ENCODE assay signal across 7 cellular contexts in the genomic region with DNA sequence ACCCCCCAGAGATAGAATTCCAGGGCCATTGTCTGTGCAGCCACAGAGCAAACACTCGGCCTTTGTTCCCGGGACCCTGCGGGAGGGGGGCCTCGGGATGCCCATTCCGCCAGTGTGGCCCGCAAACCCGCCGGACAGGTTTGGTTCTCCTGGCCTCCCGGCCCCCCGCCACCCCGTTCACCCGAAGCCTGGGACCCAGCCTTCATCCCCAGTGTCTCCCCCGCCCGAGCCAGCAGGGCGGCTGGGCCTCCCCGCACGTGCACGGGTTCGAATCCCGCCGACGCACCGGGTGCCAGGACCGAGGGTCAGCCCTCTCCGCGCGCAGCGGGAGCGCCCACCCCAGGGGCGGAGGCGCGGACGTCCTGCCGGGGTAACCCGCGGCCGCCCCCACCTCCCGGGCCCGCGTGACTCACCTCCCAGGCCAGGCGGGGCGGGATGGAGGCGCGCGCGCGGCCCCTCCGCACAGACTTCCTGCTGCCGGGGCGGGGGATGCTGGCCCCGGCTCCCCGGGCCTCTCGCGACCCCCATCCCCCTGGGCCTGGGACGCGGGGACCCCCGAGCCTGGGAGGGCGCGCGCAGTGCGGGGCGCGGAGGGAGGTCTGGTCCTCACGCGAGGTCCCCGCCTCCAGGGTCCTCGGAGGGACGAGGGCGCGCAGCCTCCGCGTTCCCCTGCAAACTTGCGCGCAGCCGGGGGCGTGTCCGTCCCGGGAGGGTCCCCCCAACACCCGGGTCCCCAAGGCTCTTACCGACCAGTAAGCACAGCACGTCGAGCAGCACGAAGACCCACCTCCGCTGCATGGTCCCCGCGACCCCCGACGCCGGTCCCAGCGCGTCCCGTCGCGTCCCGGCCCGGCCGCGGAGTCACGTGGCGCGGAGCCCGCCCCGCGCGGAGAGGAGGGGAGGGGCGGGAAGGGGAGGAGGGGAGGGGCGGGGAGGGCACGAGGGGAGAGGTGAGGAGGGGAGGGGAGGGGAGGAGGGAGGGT. TPM values are rescaled to one million over a fixed set of nuclear protein-coding genes. Genes with fewer than 3 reads are reported as not detected.
DNase-seq lines count a peak whose midpoint lies in the region; ATAC-seq and TF ChIP-seq lines count a peak whose summit lies in the region.

A gene (minus strand): TSS at position 865 of the 983 bp plus-strand sequence. CDS start 67 bp downstream, at position 798.

- peak within 1 kb of the TSS; percentile 21 for H3K4me3 ChIP-seq in ectodermal cell (ENCODE audit: insufficient read depth, low read depth, low read length)
- H3K4me3 ChIP-seq in mesenchymal stem cell (ENCODE audit: insufficient read depth in 1 of 2, low read depth in 1 of 2, low read length in 2 of 2) = peak within 1 kb of the TSS; percentile 59 to 64
- H3K4me3 ChIP-seq in thyroid gland (replicated peaks in 1 of 3) = peak within 1 kb of the TSS in 1 of 3 donors; percentile 41

- intact Hi-C loops in thyroid gland (cut with DNase I) = no loop called here

- H3K9me3 ChIP-seq in ectodermal cell (ENCODE audit: control insufficient read depth, low read length) (no peaks in the 10 kb centered on the region), mesenchymal stem cell (ENCODE audit: control insufficient read depth, low read length) (no peaks in the 10 kb centered on the region), thyroid gland (no peaks in the 10 kb centered on the region)

- H4K91ac ChIP-seq in mesenchymal stem cell (ENCODE audit: low read length) = peak within 1 kb of the TSS; percentile 72

- peak within 1 kb of the TSS; percentile 85 for H3K4me2 ChIP-seq in mesenchymal stem cell (ENCODE audit: low read length, poor library complexity, severe bottlenecking)

- 3 to 4% methylated on average over 89 to 91 of the region's 108 CpGs for WGBS in ectodermal cell, 2 experiments
- 4% methylated on average over 40 of the region's 108 CpGs for WGBS in mesenchymal stem cell
- WGBS in thyroid gland, 2 donors = 1 to 5% methylated on average over 13 to 23 of the region's 108 CpGs

- H3K36me3 ChIP-seq in ectodermal cell (ENCODE audit: control insufficient read depth, insufficient read depth, low read length) = no peaks in the 10 kb centered on the region
- peaks cover 0 to 5% of the 10 kb centered on the region in 2 experiments for H3K36me3 ChIP-seq in mesenchymal stem cell (ENCODE audit: control insufficient read depth in 1 of 2, insufficient read depth in 2 of 2, low read depth in 1 of 2, low read length in 2 of 2)
- H3K36me3 ChIP-seq in thyroid gland = no peaks in the 10 kb centered on the region

- peak within 1 kb of the TSS in 1 of 2 experiments; percentile 15 for H3K4ac ChIP-seq in mesenchymal stem cell (ENCODE audit: low read depth in 1 of 2, low read length in 2 of 2)

- no peak within 1 kb of the TSS for H2BK5ac ChIP-seq in mesenchymal stem cell (ENCODE audit: low read depth, low read length, poor library complexity, severe bottlenecking)

- peak within 1 kb of the TSS; percentile 80 for H4K8ac ChIP-seq in mesenchymal stem cell (ENCODE audit: low read length)

- H3K14ac ChIP-seq in mesenchymal stem cell (ENCODE audit: low read length in 2 of 2) = no peak within 1 kb of the TSS

- H2AFZ ChIP-seq in mesenchymal stem cell (ENCODE audit: low read depth, low read length) = peak within 1 kb of the TSS; percentile 83

- H3K9ac ChIP-seq in mesenchymal stem cell (ENCODE audit: low read length) = peak within 1 kb of the TSS; percentile 87

- peak within 1 kb of the TSS in 1 of 2 experiments; percentile 25 for H2BK12ac ChIP-seq in mesenchymal stem cell (ENCODE audit: low read length in 2 of 2)

- no peak for ATAC-seq in GM19452 (IDR thresholded peaks at IDR 0.05; ENCODE audit: unreplicated experiment)

- no peaks in the 10 kb centered on the region for H3K79me1 ChIP-seq in mesenchymal stem cell (replicated peaks; ENCODE audit: low read length, poor library complexity, severe bottlenecking)

- in situ Hi-C loops in GM13976 (cut with MboI; ENCODE audit: low sequenced_read_pairs, unreplicated experiment) = no loop called here

- H2BK120ac ChIP-seq in mesenchymal stem cell (ENCODE audit: low read depth, low read length) = no peak within 1 kb of the TSS

- H3K27me3 ChIP-seq in ectodermal cell (ENCODE audit: control insufficient read depth, insufficient read depth, low read length, poor library complexity, severe bottlenecking) = peaks cover 59% of the 10 kb centered on the region
- H3K27me3 ChIP-seq in mesenchymal stem cell (ENCODE audit: control insufficient read depth in 1 of 2, insufficient read depth in 1 of 2, low read length in 2 of 2) = peaks cover 18 to 58% of the 10 kb centered on the region in 2 experiments
- H3K27me3 ChIP-seq in thyroid gland = no peaks in the 10 kb centered on the region

- no peak within 1 kb of the TSS for H2AK5ac ChIP-seq in mesenchymal stem cell (ENCODE audit: low read length, severe bottlenecking)

- no peak for TF ChIP-seq POLR2A in thyroid gland (IDR thresholded peaks at IDR 0.05)

- peak within 1 kb of the TSS in 1 of 2 experiments; percentile 14 for H3K23ac ChIP-seq in mesenchymal stem cell (ENCODE audit: low read length in 2 of 2)

- H2BK15ac ChIP-seq in mesenchymal stem cell (ENCODE audit: low read depth, poor library complexity, severe bottlenecking) = peak within 1 kb of the TSS; percentile 76

- TF ChIP-seq CTCF in GM13976 (IDR thresholded peaks at IDR 0.05; ENCODE audit: borderline replicate concordance, control extremely low read depth, extremely low read depth, insufficient read depth, missing control alignments) (no peak), thyroid gland (IDR thresholded peaks at IDR 0.05) (no peak)

- H3K4me1 ChIP-seq in ectodermal cell (ENCODE audit: control insufficient read depth, insufficient read depth, low read length) = peaks cover 17% of the 10 kb centered on the region
- peaks cover 32% of the 10 kb centered on the region for H3K4me1 ChIP-seq in mesenchymal stem cell (ENCODE audit: control insufficient read depth, insufficient read depth, low read depth, low read length)
- peaks cover 10 to 30% of the 10 kb centered on the region in 2 donors for H3K4me1 ChIP-seq in thyroid gland

- DNase-seq in GM13976 (ENCODE audit: low spot score) (peak; percentile 30), mesenchymal stem cell (no peak), thyroid gland (peak; percentile 61 to 85), SHP77 (lab: John Stamatoyannopoulos, UW) (no peak)

- peak within 1 kb of the TSS; percentile 40 to 41 for H3K18ac ChIP-seq in mesenchymal stem cell (ENCODE audit: low read depth in 1 of 2, low read length in 2 of 2)

- H3K27ac ChIP-seq in ectodermal cell (ENCODE audit: insufficient read depth, low read depth, low read length, poor library complexity, severe bottlenecking) (no peak within 1 kb of the TSS), mesenchymal stem cell (ENCODE audit: low read length, poor library complexity, severe bottlenecking) (no peak within 1 kb of the TSS), thyroid gland (peak within 1 kb of the TSS in 1 of 3 donors; percentile 70)

TF ChIP-seq in PFSK-1, 5 proteins besides CTCF, POLR2A, EP300 and RAD21:
- TF ChIP-seq SIN3A (IDR thresholded peaks at IDR 0.05; ENCODE audit: borderline replicate concordance, insufficient read depth, low read length) = no peak
- TF ChIP-seq, protein P1, sequence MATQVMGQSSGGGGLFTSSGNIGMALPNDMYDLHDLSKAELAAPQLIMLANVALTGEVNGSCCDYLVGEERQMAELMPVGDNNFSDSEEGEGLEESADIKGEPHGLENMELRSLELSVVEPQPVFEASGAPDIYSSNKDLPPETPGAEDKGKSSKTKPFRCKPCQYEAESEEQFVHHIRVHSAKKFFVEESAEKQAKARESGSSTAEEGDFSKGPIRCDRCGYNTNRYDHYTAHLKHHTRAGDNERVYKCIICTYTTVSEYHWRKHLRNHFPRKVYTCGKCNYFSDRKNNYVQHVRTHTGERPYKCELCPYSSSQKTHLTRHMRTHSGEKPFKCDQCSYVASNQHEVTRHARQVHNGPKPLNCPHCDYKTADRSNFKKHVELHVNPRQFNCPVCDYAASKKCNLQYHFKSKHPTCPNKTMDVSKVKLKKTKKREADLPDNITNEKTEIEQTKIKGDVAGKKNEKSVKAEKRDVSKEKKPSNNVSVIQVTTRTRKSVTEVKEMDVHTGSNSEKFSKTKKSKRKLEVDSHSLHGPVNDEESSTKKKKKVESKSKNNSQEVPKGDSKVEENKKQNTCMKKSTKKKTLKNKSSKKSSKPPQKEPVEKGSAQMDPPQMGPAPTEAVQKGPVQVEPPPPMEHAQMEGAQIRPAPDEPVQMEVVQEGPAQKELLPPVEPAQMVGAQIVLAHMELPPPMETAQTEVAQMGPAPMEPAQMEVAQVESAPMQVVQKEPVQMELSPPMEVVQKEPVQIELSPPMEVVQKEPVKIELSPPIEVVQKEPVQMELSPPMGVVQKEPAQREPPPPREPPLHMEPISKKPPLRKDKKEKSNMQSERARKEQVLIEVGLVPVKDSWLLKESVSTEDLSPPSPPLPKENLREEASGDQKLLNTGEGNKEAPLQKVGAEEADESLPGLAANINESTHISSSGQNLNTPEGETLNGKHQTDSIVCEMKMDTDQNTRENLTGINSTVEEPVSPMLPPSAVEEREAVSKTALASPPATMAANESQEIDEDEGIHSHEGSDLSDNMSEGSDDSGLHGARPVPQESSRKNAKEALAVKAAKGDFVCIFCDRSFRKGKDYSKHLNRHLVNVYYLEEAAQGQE (IDR thresholded peaks at IDR 0.05; ENCODE audit: insufficient read depth in 1 of 2, low read depth in 2 of 2, low read length in 2 of 2) = no peak
- no peak for TF ChIP-seq POLR2AphosphoS5 (IDR thresholded peaks at IDR 0.05; ENCODE audit: low read depth, low read length)
- TF ChIP-seq TAF1 (IDR thresholded peaks at IDR 0.05; ENCODE audit: borderline replicate concordance, insufficient read depth, low read length) = no peak
- peak; percentile 17 for TF ChIP-seq FOXP2 (optimal IDR thresholded peaks at IDR 0.05; ENCODE audit: borderline replicate concordance, extremely low read depth, extremely low read length, insufficient read depth)

RNA-seq across cellular contexts. Expression of the gene that starts here (rescaled TPM):
- 53.0 TPM for polyA plus RNA-seq in PFSK-1 (2012; ENCODE audit: insufficient read length, low read depth)
- polyA plus RNA-seq in ectodermal cell (2013, experiment 1 of 4) = 1.4 TPM
- polyA plus RNA-seq in ectodermal cell (2013, experiment 2 of 4) = 2.5 TPM
- polyA plus RNA-seq in ectodermal cell (2013, experiment 3 of 4) = 1.2 TPM
- polyA plus RNA-seq in ectodermal cell (2013, experiment 4 of 4) = 1.7 TPM
- 4.8 TPM for polyA plus RNA-seq in mesenchymal stem cell (2013, experiment 1 of 2)
- polyA plus RNA-seq in mesenchymal stem cell (2013, experiment 2 of 2) = 5.1 TPM
- total RNA-seq in thyroid gland = 10 to 100 TPM in 3 of 4 donors, 1 to 10 TPM in 1; 6.7 to 31.7 (median 22.3) TPM

Comparison
In these comparisons a context has a peak if more than half of its experiments do, and no peak if none do; other contexts are left out.
1. DNase-seq: peak in GM13976 (single experiment) and thyroid gland (2 of 2); none in mesenchymal stem cell (single experiment) and SHP77 (0 of 2).